In genomic region chr1:34829250-34829649, GRCh38 we compare ENCODE assay signal across 19 cellular contexts. TPM values are rescaled to one million over a fixed set of nuclear protein-coding genes. Genes with fewer than 3 reads are reported as not detected.
DNase-seq lines count a peak whose midpoint lies in the region; TF ChIP-seq lines count a peak whose summit lies in the region.
"Had no signal": no experiment of that assay in that cellular context is flagged by ENCODE, and none has a peak within 500 bp of the region (broad histone marks: within the 10 kb centered on the region; RNA-seq: fewer than 3 reads in every experiment).

No MANE protein-coding gene starts in this region.

- no peak overlapping the region for H3K27ac ChIP-seq in endodermal cell (ENCODE audit: low read depth, low read length)
- H3K27ac ChIP-seq in stomach: no peak overlapping the region
- no peak overlapping the region for H3K27ac ChIP-seq in substantia nigra (ENCODE audit: low read depth, low read length, poor library complexity, severe bottlenecking)
- H3K27ac ChIP-seq: cardiac muscle cell, SJSA1 had no signal

- H3K36me3 ChIP-seq in endodermal cell (ENCODE audit: control insufficient read depth, insufficient read depth, low read length) (no peaks in the 10 kb centered on the region), stomach (peaks cover 0 to 10% (median 3%) of the 10 kb centered on the region in 4 donors)
- H3K36me3 ChIP-seq: cardiac muscle cell, SJSA1 had no signal

- DNase-seq in GM03348 (ENCODE audit: low spot score) (peak; percentile 48), OCI-M1 (lab: John Stamatoyannopoulos, UW) (peak; percentile 92), endodermal cell (peak; percentile 18), stomach (peak; percentile 21), substantia nigra (lab: John Stamatoyannopoulos, UW) (no peak), mesothelial cell of epicardium (ENCODE audit: low spot score in 2 of 2, unreplicated experiment in 2 of 2) (no peak)
- DNase-seq in activated CD4-positive, alpha-beta T cell treated with anti-CD3 and anti-CD28 coated beads, Interleukin-2, amount 50 U/mL, for 1 hour: no peak
- no peak for DNase-seq in T-helper 2 cell treated with Interferon-gamma antibody and Interleukin-4, amounts not matched to agents 5 μg/mL and 100 μg/mL, for 36 hours (ENCODE audit: low spot score)
- DNase-seq: activated CD4-positive, CD25-positive, alpha-beta regulatory T cell treated with anti-CD3 and anti-CD28 coated beads, Interleukin-2, amount 50 U/mL, for 72 hours; DND-41; erythroblast; KBM-7; NCI-H1048; NCI-H2029 treated with DMSO at 0.1 percent for 48 hours; NCI-H526 treated with DMSO at 0.1 percent for 48 hours had no signal

- H3K4me1 ChIP-seq in endodermal cell (ENCODE audit: control insufficient read depth, insufficient read depth, low read length) (peaks cover 17% of the 10 kb centered on the region), stomach (peaks cover 10 to 25% (median 18%) of the 10 kb centered on the region in 4 donors)
- H3K4me1 ChIP-seq: SJSA1 had no signal

- TF ChIP-seq CTCF in endodermal cell (conservative IDR thresholded peaks at IDR 0.05): no peak
- TF ChIP-seq CTCF in stomach (IDR thresholded peaks at IDR 0.05): no peak
- TF ChIP-seq CTCF in mesothelial cell of epicardium (IDR thresholded peaks at IDR 0.05; ENCODE audit: unreplicated experiment): no peak

- H3K4me1 Mint-ChIP-seq in endodermal cell: peaks cover 30% of the 10 kb centered on the region
- H3K4me1 Mint-ChIP-seq in mesothelial cell of epicardium: no peaks in the 10 kb centered on the region
- H3K4me1 Mint-ChIP-seq in T-helper 2 cell treated with Interferon-gamma antibody and Interleukin-4, amounts not matched to agents 5 μg/mL and 100 μg/mL, for 36 hours (ENCODE audit: low read depth): no peaks in the 10 kb centered on the region
- H3K4me1 Mint-ChIP-seq: activated T-helper 17 cell treated with anti-CD3 and anti-CD28 coated beads, Interleukin-2, amount 50 U/mL, for 72 hours had no signal

- H3K9ac ChIP-seq in endodermal cell (ENCODE audit: extremely low read depth, low read length, poor library complexity, severe bottlenecking): no peak overlapping the region

- H3K27me3 ChIP-seq in endodermal cell (ENCODE audit: control insufficient read depth, insufficient read depth, low read length, poor library complexity, severe bottlenecking) (no peaks in the 10 kb centered on the region), stomach (no peaks in the 10 kb centered on the region)
- H3K27me3 ChIP-seq: cardiac muscle cell, SJSA1 had no signal

- no peaks in the 10 kb centered on the region for H3K9me3 ChIP-seq in endodermal cell (ENCODE audit: control insufficient read depth, low read length)
- H3K9me3 ChIP-seq in stomach: peaks cover 0 to 1% (median 0%) of the 10 kb centered on the region in 4 donors
- H3K9me3 ChIP-seq: SJSA1 had no signal

- H3K27ac Mint-ChIP-seq in endodermal cell (no peak overlapping the region), mesothelial cell of epicardium (no peak overlapping the region)
- no peak overlapping the region for H3K27ac Mint-ChIP-seq in T-helper 2 cell treated with Interferon-gamma antibody and Interleukin-4, amounts not matched to agents 5 μg/mL and 100 μg/mL, for 36 hours
- H3K27ac Mint-ChIP-seq: activated T-helper 17 cell treated with anti-CD3 and anti-CD28 coated beads, Interleukin-2, amount 50 U/mL, for 72 hours had no signal

- no peak for TF ChIP-seq POLR2A in stomach (IDR thresholded peaks at IDR 0.05)

- TF ChIP-seq EP300 in stomach (IDR thresholded peaks at IDR 0.05): no peak

- peaks cover 4% of the 10 kb centered on the region for H3K27me3 Mint-ChIP-seq in endodermal cell (ENCODE audit: insufficient read depth)
- H3K27me3 Mint-ChIP-seq in mesothelial cell of epicardium (ENCODE audit: low read depth): no peaks in the 10 kb centered on the region
- no peaks in the 10 kb centered on the region for H3K27me3 Mint-ChIP-seq in T-helper 2 cell treated with Interferon-gamma antibody and Interleukin-4, amounts not matched to agents 5 μg/mL and 100 μg/mL, for 36 hours (ENCODE audit: low read depth)
- H3K27me3 Mint-ChIP-seq: activated T-helper 17 cell treated with anti-CD3 and anti-CD28 coated beads, Interleukin-2, amount 50 U/mL, for 72 hours had no signal

- H3K9me3 Mint-ChIP-seq in endodermal cell (no peaks in the 10 kb centered on the region), mesothelial cell of epicardium (no peaks in the 10 kb centered on the region)
- no peaks in the 10 kb centered on the region for H3K9me3 Mint-ChIP-seq in T-helper 2 cell treated with Interferon-gamma antibody and Interleukin-4, amounts not matched to agents 5 μg/mL and 100 μg/mL, for 36 hours
- H3K9me3 Mint-ChIP-seq: activated T-helper 17 cell treated with anti-CD3 and anti-CD28 coated beads, Interleukin-2, amount 50 U/mL, for 72 hours had no signal

- H3K4me3 ChIP-seq in endodermal cell (ENCODE audit: low read length) (no peak overlapping the region), stomach (no peak overlapping the region)
- H3K4me3 ChIP-seq: cardiac muscle cell, SJSA1 had no signal

- WGBS in endodermal cell (ENCODE audit: insufficient coverage in 1 of 2, insufficient read length in 1 of 2), 2 experiments: 94 to 100% methylated on average over 2 to 3 of the region's 3 CpGs
- 69 to 76% (median 70%) methylated on average over 3 of the region's 3 CpGs for WGBS in stomach, 5 donors

- H3K4me3 Mint-ChIP-seq in endodermal cell (no peak overlapping the region), mesothelial cell of epicardium (no peak overlapping the region)
- H3K4me3 Mint-ChIP-seq in T-helper 2 cell treated with Interferon-gamma antibody and Interleukin-4, amounts not matched to agents 5 μg/mL and 100 μg/mL, for 36 hours: no peak overlapping the region
- H3K4me3 Mint-ChIP-seq: activated T-helper 17 cell treated with anti-CD3 and anti-CD28 coated beads, Interleukin-2, amount 50 U/mL, for 72 hours had no signal

- intact Hi-C loops in stomach (cut with DNase I; ENCODE audit: low total_unique reads): no loop called here

- peaks cover 4% of the 10 kb centered on the region for H3K36me3 Mint-ChIP-seq in endodermal cell (ENCODE audit: low read depth)
- no peaks in the 10 kb centered on the region for H3K36me3 Mint-ChIP-seq in mesothelial cell of epicardium
- H3K36me3 Mint-ChIP-seq in T-helper 2 cell treated with Interferon-gamma antibody and Interleukin-4, amounts not matched to agents 5 μg/mL and 100 μg/mL, for 36 hours (ENCODE audit: low read depth): no peaks in the 10 kb centered on the region

RNA-seq across cellular contexts. Expression of gene SMIM12, which starts 30.3 kb away (rescaled TPM):
- total RNA-seq in endodermal cell (10 to 100 TPM; 43.0 to 47.6 TPM), stomach (10 to 100 TPM in 3 of 5 donors, 1 to 10 TPM in 1, under 1 TPM in 1; 0.58 to 22.8 (median 12.5) TPM), mesothelial cell of epicardium (24.3 to 27.4 TPM (median 24.6 TPM) in 3 replicates)
- polyA plus RNA-seq in endodermal cell (2013, experiment 1 of 2): 29.8 TPM
- 31.3 TPM for polyA plus RNA-seq in endodermal cell (2013, experiment 2 of 2)
- 10 to 100 TPM; 22.9 to 28.9 (median 26.4) TPM for polyA plus RNA-seq in stomach

RNA-seq across cellular contexts. Expression of gene GJA4, which starts 36.5 kb away (rescaled TPM):
- total RNA-seq in endodermal cell: 1 to 10 TPM; 9.0 TPM
- 7.8 TPM for polyA plus RNA-seq in endodermal cell (2013, experiment 1 of 2)
- polyA plus RNA-seq in endodermal cell (2013, experiment 2 of 2): 6.7 TPM
- 1 to 10 TPM in 3 of 5 donors, not detected in 2; 1.7 to 4.8 (median 2.3) TPM for total RNA-seq in stomach
- polyA plus RNA-seq in stomach: 1 to 10 TPM; 2.2 to 2.9 (median 2.6) TPM
- total RNA-seq in mesothelial cell of epicardium: not detected in 3 replicates
- total RNA-seq: activated T-helper 17 cell treated with anti-CD3 and anti-CD28 coated beads, Interleukin-2, amount 50 U/mL, for 72 hours; SJSA1; T-helper 2 cell treated with Interferon-gamma antibody and Interleukin-4, amounts not matched to agents 100 ng/mL and 5 ng/mL, for 36 hours had no signal
- polyA plus RNA-seq: cardiac muscle cell had no signal

RNA-seq across cellular contexts. Expression of gene GJB3, which starts 48.2 kb away (rescaled TPM):
- total RNA-seq in endodermal cell (1 to 10 TPM in 1 of 2 donors, under 1 TPM in 1; 0.38 to 2.9 TPM), stomach (1 to 10 TPM in 3 of 5 donors, under 1 TPM in 1, not detected in 1; 0.58 to 2.8 (median 1.8) TPM), mesothelial cell of epicardium (0.14 TPM in 1 of 3 replicates, not detected in the others)
- 0.21 TPM for polyA plus RNA-seq in endodermal cell (2013, experiment 1 of 2)
- polyA plus RNA-seq in endodermal cell (2013, experiment 2 of 2): 0.37 TPM
- 10 to 100 TPM in 1 of 3 donors, 1 to 10 TPM in 2; 1.8 to 32.3 (median 3.1) TPM for polyA plus RNA-seq in stomach
- total RNA-seq: activated T-helper 17 cell treated with anti-CD3 and anti-CD28 coated beads, Interleukin-2, amount 50 U/mL, for 72 hours; cardiac muscle cell; SJSA1; T-helper 2 cell treated with Interferon-gamma antibody and Interleukin-4, amounts not matched to agents 100 ng/mL and 5 ng/mL, for 36 hours had no signal
- polyA plus RNA-seq: cardiac muscle cell had no signal

Comparison
In these comparisons a context has a peak if more than half of its experiments do, and no peak if none do; other contexts are left out.
1. DNase-seq: peak in GM03348 (single experiment), OCI-M1 (single experiment), endodermal cell (single experiment) and stomach (single experiment); none in activated CD4-positive, alpha-beta T cell treated with anti-CD3 and anti-CD28 coated beads, Interleukin-2, amount 50 U/mL, for 1 hour (single experiment), substantia nigra (0 of 49), mesothelial cell of epicardium (0 of 2) and T-helper 2 cell treated with Interferon-gamma antibody and Interleukin-4, amounts not matched to agents 5 μg/mL and 100 μg/mL, for 36 hours (single experiment).